In genomic region chr4:55791666-55792065, GRCh38 we compare ENCODE assay signal across 1 cellular context.
TF ChIP-seq lines count a peak whose summit lies in the region.

No MANE protein-coding gene starts in this region.

TF ChIP-seq in HCT116, 20 proteins besides CTCF, POLR2A, EP300 and RAD21:
- TF ChIP-seq ZFX (IDR thresholded peaks at IDR 0.05) = peak; percentile 23; the same call in 1 of the 2 replicates
- no peak for TF ChIP-seq EGR1 (IDR thresholded peaks at IDR 0.05; ENCODE audit: low read depth)
